Comparison of ENCODE assay signal across 1 cellular context in the genomic region with DNA sequence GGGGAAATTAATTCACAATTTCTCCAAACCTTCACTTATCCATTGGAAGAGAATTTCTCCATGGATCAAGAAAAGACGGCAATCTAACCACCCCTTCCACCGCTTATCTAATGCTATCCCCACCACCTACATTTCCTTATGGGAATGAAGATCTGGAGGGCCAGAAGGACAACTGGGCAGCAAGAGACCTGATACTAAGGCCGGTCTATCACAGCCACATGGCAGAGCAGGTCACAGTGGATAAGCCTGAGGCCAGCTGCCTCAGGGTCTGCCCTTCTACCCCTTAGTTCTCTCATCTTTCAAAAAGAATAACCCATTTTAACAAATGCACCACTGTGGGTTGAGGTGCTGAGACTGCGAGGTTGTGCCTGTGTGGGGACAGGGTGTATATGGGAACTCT.
TF ChIP-seq lines count a peak whose summit lies in the region.

No MANE protein-coding gene starts in this region.

TF ChIP-seq in HCT116, 20 proteins besides CTCF, POLR2A, EP300 and RAD21:
- TF ChIP-seq SIN3A (IDR thresholded peaks at IDR 0.05; ENCODE audit: low read depth) (no peak), SP1 (IDR thresholded peaks at IDR 0.05; ENCODE audit: low read depth) (no peak), ZFX (IDR thresholded peaks at IDR 0.05) (no peak), CEBPB (IDR thresholded peaks at IDR 0.05; ENCODE audit: low read depth) (no peak), EZH2 (IDR thresholded peaks at IDR 0.05) (no peak), CBX3 (IDR thresholded peaks at IDR 0.05; ENCODE audit: low read depth) (no peak), TCF7L2 (IDR thresholded peaks at IDR 0.05; ENCODE audit: borderline replicate concordance, extremely low read depth, insufficient read depth, insufficient read length) (no peak), JUND (IDR thresholded peaks at IDR 0.05) (no peak), EZH2phosphoT487 (IDR thresholded peaks at IDR 0.05; ENCODE audit: borderline replicate concordance) (no peak), FOSL1 (IDR thresholded peaks at IDR 0.05; ENCODE audit: low read depth) (no peak)
- TF ChIP-seq, protein P1, sequence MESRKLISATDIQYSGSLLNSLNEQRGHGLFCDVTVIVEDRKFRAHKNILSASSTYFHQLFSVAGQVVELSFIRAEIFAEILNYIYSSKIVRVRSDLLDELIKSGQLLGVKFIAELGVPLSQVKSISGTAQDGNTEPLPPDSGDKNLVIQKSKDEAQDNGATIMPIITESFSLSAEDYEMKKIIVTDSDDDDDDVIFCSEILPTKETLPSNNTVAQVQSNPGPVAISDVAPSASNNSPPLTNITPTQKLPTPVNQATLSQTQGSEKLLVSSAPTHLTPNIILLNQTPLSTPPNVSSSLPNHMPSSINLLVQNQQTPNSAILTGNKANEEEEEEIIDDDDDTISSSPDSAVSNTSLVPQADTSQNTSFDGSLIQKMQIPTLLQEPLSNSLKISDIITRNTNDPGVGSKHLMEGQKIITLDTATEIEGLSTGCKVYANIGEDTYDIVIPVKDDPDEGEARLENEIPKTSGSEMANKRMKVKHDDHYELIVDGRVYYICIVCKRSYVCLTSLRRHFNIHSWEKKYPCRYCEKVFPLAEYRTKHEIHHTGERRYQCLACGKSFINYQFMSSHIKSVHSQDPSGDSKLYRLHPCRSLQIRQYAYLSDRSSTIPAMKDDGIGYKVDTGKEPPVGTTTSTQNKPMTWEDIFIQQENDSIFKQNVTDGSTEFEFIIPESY (IDR thresholded peaks at IDR 0.05; ENCODE audit: extremely low read depth, insufficient replicate concordance, low read length): no peak
- TF ChIP-seq, protein P2, sequence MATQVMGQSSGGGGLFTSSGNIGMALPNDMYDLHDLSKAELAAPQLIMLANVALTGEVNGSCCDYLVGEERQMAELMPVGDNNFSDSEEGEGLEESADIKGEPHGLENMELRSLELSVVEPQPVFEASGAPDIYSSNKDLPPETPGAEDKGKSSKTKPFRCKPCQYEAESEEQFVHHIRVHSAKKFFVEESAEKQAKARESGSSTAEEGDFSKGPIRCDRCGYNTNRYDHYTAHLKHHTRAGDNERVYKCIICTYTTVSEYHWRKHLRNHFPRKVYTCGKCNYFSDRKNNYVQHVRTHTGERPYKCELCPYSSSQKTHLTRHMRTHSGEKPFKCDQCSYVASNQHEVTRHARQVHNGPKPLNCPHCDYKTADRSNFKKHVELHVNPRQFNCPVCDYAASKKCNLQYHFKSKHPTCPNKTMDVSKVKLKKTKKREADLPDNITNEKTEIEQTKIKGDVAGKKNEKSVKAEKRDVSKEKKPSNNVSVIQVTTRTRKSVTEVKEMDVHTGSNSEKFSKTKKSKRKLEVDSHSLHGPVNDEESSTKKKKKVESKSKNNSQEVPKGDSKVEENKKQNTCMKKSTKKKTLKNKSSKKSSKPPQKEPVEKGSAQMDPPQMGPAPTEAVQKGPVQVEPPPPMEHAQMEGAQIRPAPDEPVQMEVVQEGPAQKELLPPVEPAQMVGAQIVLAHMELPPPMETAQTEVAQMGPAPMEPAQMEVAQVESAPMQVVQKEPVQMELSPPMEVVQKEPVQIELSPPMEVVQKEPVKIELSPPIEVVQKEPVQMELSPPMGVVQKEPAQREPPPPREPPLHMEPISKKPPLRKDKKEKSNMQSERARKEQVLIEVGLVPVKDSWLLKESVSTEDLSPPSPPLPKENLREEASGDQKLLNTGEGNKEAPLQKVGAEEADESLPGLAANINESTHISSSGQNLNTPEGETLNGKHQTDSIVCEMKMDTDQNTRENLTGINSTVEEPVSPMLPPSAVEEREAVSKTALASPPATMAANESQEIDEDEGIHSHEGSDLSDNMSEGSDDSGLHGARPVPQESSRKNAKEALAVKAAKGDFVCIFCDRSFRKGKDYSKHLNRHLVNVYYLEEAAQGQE (IDR thresholded peaks at IDR 0.05; ENCODE audit: low read depth): no peak
